In genomic region chr17:76341301-76341700, GRCh38 we compare ENCODE assay signal across 9 cellular contexts.
"Had no signal": no experiment of that assay in that cellular context is flagged by ENCODE, and none has a peak within 500 bp of the region (broad histone marks: within the 10 kb centered on the region; RNA-seq: fewer than 3 reads in every experiment).

No MANE protein-coding gene starts in this region.

- H3K4me1 ChIP-seq: HAP-1 had no signal

- ATAC-seq: HCT116, K562 had no signal

- FAIRE-seq: K562 had no signal

- H3K27ac ChIP-seq: GM23248, HL-60 had no signal

- H3K9ac ChIP-seq: GM23248 had no signal

- H3K9me3 ChIP-seq: HAP-1 had no signal

- H2AFZ ChIP-seq: GM23248 had no signal

- DNase-seq: GM23248, GOT3, H7, IMR-90, KG1 had no signal

- H3K4me3 ChIP-seq: GM23248, HAP-1, K562 had no signal
